Comparison of ENCODE assay signal across 9 cellular contexts in the genomic region with DNA sequence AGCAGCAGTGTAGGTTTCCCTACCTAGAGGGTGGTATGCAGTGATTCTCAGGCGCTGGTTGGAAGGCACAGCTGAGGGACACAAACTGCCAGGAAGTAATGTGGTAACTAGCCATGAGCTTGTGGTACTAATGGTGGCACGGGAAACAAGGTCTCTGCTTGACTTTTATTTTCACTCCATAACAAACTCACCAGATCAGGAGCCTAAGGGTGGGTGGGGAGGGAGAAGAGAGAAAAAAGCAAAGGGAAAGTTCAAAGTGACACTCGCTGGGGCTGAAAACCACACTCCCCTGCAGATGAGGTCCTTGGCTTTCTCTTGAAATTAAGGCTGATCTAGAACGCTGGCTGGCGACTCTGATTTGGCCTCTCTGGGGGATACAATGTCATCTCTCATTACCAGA. TPM values are rescaled to one million over a fixed set of nuclear protein-coding genes. Genes with fewer than 3 reads are reported as not detected.
A peak's percentile ranks its signal among the peaks of the same experiment; 100 is the strongest.
DNase-seq lines count a peak whose midpoint lies in the region; ATAC-seq, FAIRE-seq and TF ChIP-seq lines count a peak whose summit lies in the region.
"Had no signal": no experiment of that assay in that cellular context is flagged by ENCODE, and none has a peak within 500 bp of the region (broad histone marks: within the 10 kb centered on the region; RNA-seq: fewer than 3 reads in every experiment).

No MANE protein-coding gene starts in this region.

- POLR2A ChIA-PET in activated CD8-positive, alpha-beta T cell treated with anti-CD3 and anti-CD28 coated beads, Interleukin-2, amount 10 ng/mL, durations not matched to agents 7 days and 5 days (lab: Charles Lee), result interaction anchor here (0.5 kb wide), 1 partner anchor 113 kb away, joined by 3 read pairs; no protein-coding TSS in a partner anchor
- POLR2A ChIA-PET in GM10248 (lab: Yijun Ruan, JAX), result no interaction called here

- H3K27ac Mint-ChIP-seq in activated naive CD4-positive, alpha-beta T cell treated with anti-CD3 and anti-CD28 coated beads, Interleukin-2, amount 50 U/mL, for 72 hours, result peak overlapping the region; percentile 20 to 66
- H3K27ac Mint-ChIP-seq in activated CD8-positive, alpha-beta T cell treated with anti-CD3 and anti-CD28 coated beads, Interleukin-2, amount 10 ng/mL, durations not matched to agents 7 days and 5 days, result peak overlapping the region; percentile 68
- H3K27ac Mint-ChIP-seq in stimulated activated naive CD8-positive, alpha-beta T cell treated with anti-CD3 and anti-CD28 coated beads, Interleukin-15, Interleukin-2, amounts not matched to agents 100 ng/mL and 50 ng/mL, for 24 hours, result peak overlapping the region; percentile 61

- TF ChIP-seq CTCF in GM10248 (IDR thresholded peaks at IDR 0.05; ENCODE audit: control extremely low read depth, extremely low read depth, low read depth, missing control alignments), result no peak

- H3K9me3 Mint-ChIP-seq in activated naive CD4-positive, alpha-beta T cell treated with anti-CD3 and anti-CD28 coated beads, Interleukin-2, amount 50 U/mL, for 72 hours, result no peaks in the 10 kb centered on the region
- H3K9me3 Mint-ChIP-seq in activated CD8-positive, alpha-beta T cell treated with anti-CD3 and anti-CD28 coated beads, Interleukin-2, amount 10 ng/mL, durations not matched to agents 7 days and 5 days (ENCODE audit: insufficient read depth), result no peaks in the 10 kb centered on the region
- H3K9me3 Mint-ChIP-seq in stimulated activated naive CD8-positive, alpha-beta T cell treated with anti-CD3 and anti-CD28 coated beads, Interleukin-15, Interleukin-2, amounts not matched to agents 100 ng/mL and 50 ng/mL, for 24 hours, result no peaks in the 10 kb centered on the region

- peak overlapping the region; percentile 26 for H3K4me3 Mint-ChIP-seq in activated CD8-positive, alpha-beta T cell treated with anti-CD3 and anti-CD28 coated beads, Interleukin-2, amount 10 ng/mL, durations not matched to agents 7 days and 5 days
- no peak overlapping the region for H3K4me3 Mint-ChIP-seq in stimulated activated naive CD8-positive, alpha-beta T cell treated with anti-CD3 and anti-CD28 coated beads, Interleukin-15, Interleukin-2, amounts not matched to agents 100 ng/mL and 50 ng/mL, for 24 hours

- no peaks in the 10 kb centered on the region for H3K27me3 Mint-ChIP-seq in activated CD8-positive, alpha-beta T cell treated with anti-CD3 and anti-CD28 coated beads, Interleukin-2, amount 10 ng/mL, durations not matched to agents 7 days and 5 days (ENCODE audit: low read depth)
- H3K27me3 Mint-ChIP-seq in stimulated activated naive CD8-positive, alpha-beta T cell treated with anti-CD3 and anti-CD28 coated beads, Interleukin-15, Interleukin-2, amounts not matched to agents 100 ng/mL and 50 ng/mL, for 24 hours, result no peaks in the 10 kb centered on the region

- CTCF ChIA-PET in activated CD8-positive, alpha-beta T cell treated with anti-CD3 and anti-CD28 coated beads, Interleukin-2, amount 10 ng/mL, durations not matched to agents 7 days and 5 days (lab: Charles Lee), result interaction anchor here (1.3 to 4.6 kb wide), 6 partner anchors 10 to 259 kb away, joined by 3 to 46 read pairs (median 10); a partner anchor contains a TSS
- CTCF ChIA-PET in GM10248 (lab: Yijun Ruan, JAX), result interaction anchor here (0.9 to 2.8 kb wide), 11 partner anchors 8 to 259 kb away, joined by 3 to 20 read pairs (median 5); a partner anchor contains a TSS

- ATAC-seq in activated naive CD4-positive, alpha-beta T cell treated with anti-CD3 and anti-CD28 coated beads, Interleukin-2, amount 50 U/mL, for 72 hours, result no peak
- ATAC-seq in HG02852 (IDR thresholded peaks at IDR 0.05; ENCODE audit: unreplicated experiment) (peak; percentile 45), HG03571 (IDR thresholded peaks at IDR 0.05; ENCODE audit: unreplicated experiment) (no peak)
- ATAC-seq in activated CD8-positive, alpha-beta T cell treated with anti-CD3 and anti-CD28 coated beads, Interleukin-2, amount 10 ng/mL, durations not matched to agents 7 days and 5 days, result peak; percentile 67

- FAIRE-seq in HTR-8/SVneo (lab: Jason Lieb, UNC), result no peak

- H3K4me1 Mint-ChIP-seq in activated CD8-positive, alpha-beta T cell treated with anti-CD3 and anti-CD28 coated beads, Interleukin-2, amount 10 ng/mL, durations not matched to agents 7 days and 5 days (ENCODE audit: low read depth), result peaks cover 32% of the 10 kb centered on the region
- peaks cover 28% of the 10 kb centered on the region for H3K4me1 Mint-ChIP-seq in stimulated activated naive CD8-positive, alpha-beta T cell treated with anti-CD3 and anti-CD28 coated beads, Interleukin-15, Interleukin-2, amounts not matched to agents 100 ng/mL and 50 ng/mL, for 24 hours (ENCODE audit: low read depth)

- H3K36me3 Mint-ChIP-seq in activated naive CD4-positive, alpha-beta T cell treated with anti-CD3 and anti-CD28 coated beads, Interleukin-2, amount 50 U/mL, for 72 hours, result peaks cover 17 to 26% of the 10 kb centered on the region in 2 donors
- H3K36me3 Mint-ChIP-seq in activated CD8-positive, alpha-beta T cell treated with anti-CD3 and anti-CD28 coated beads, Interleukin-2, amount 10 ng/mL, durations not matched to agents 7 days and 5 days (ENCODE audit: low read depth), result peaks cover 68% of the 10 kb centered on the region
- peaks cover 71% of the 10 kb centered on the region for H3K36me3 Mint-ChIP-seq in stimulated activated naive CD8-positive, alpha-beta T cell treated with anti-CD3 and anti-CD28 coated beads, Interleukin-15, Interleukin-2, amounts not matched to agents 100 ng/mL and 50 ng/mL, for 24 hours (ENCODE audit: low read depth)

- DNase-seq in activated naive CD4-positive, alpha-beta T cell treated with anti-CD3 and anti-CD28 coated beads, Interleukin-2, amount 50 U/mL, for 72 hours (ENCODE audit: low spot score in 2 of 2), result no peak
- no peak for DNase-seq in activated naive CD4-positive, alpha-beta T cell treated with Interleukin-2 at 50 U/mL for 16 hours
- DNase-seq in activated CD8-positive, alpha-beta T cell treated with anti-CD3 and anti-CD28 coated beads, Interleukin-2, amount 10 ng/mL, durations not matched to agents 7 days and 5 days, result no peak
- DNase-seq in GM10248 (ENCODE audit: extremely low spot score) (no peak), HTR-8/SVneo (ENCODE audit: insufficient read length, low spot score) (no peak)
- DNase-seq: activated CD4-positive, CD25-positive, alpha-beta regulatory T cell had no signal

RNA-seq across cellular contexts. Expression of a gene that starts 22.0 kb away (rescaled TPM):
- 1 to 10 TPM; 6.6 to 9.8 TPM for total RNA-seq in activated naive CD4-positive, alpha-beta T cell treated with anti-CD3 and anti-CD28 coated beads, Interleukin-2, amount 50 U/mL, for 72 hours
- 1 to 10 TPM; 8.8 to 9.1 TPM for total RNA-seq in activated CD8-positive, alpha-beta T cell treated with anti-CD3 and anti-CD28 coated beads, Interleukin-2, amount 10 ng/mL, durations not matched to agents 7 days and 5 days

Comparison
In these comparisons a context has a peak if more than half of its experiments do, and no peak if none do; other contexts are left out.
1. ATAC-seq: peak in HG02852 (single experiment) and activated CD8-positive, alpha-beta T cell treated with anti-CD3 and anti-CD28 coated beads, Interleukin-2, amount 10 ng/mL, durations not matched to agents 7 days and 5 days (single experiment); none in activated naive CD4-positive, alpha-beta T cell treated with anti-CD3 and anti-CD28 coated beads, Interleukin-2, amount 50 U/mL, for 72 hours (0 of 2) and HG03571 (single experiment).
2. Peak in every context shown above with its lines, with median percentiles within 50 percentile points of each other: H3K27ac Mint-ChIP-seq.